8 cellular contexts compared by ENCODE assay signal in genomic region chr10:91194497-91195179, GRCh38. TPM values are rescaled to one million over a fixed set of nuclear protein-coding genes. Genes with fewer than 3 reads are reported as not detected.
DNase-seq lines count a peak whose midpoint lies in the region; ATAC-seq and TF ChIP-seq lines count a peak whose summit lies in the region.
"Had no signal": no experiment of that assay in that cellular context is flagged by ENCODE, and none has a peak within 500 bp of the region (broad histone marks: within the 10 kb centered on the region; RNA-seq: fewer than 3 reads in every experiment).

No MANE protein-coding gene starts in this region.

- no peaks in the 10 kb centered on the region for H3K27me3 ChIP-seq in IMR-90 (ENCODE audit: control insufficient read depth, insufficient read depth, low read length)
- no peaks in the 10 kb centered on the region for H3K27me3 ChIP-seq in esophagus squamous epithelium

- H3K9me1 ChIP-seq in IMR-90 (ENCODE audit: insufficient read depth, low read length) = peaks cover 19% of the 10 kb centered on the region

- intact Hi-C loops in IMR-90 (cut with micrococcal nuclease) (no loop called here), esophagus squamous epithelium (cut with DNase I) (no loop called here)

- H4K20me1 ChIP-seq in IMR-90 (ENCODE audit: insufficient read depth, low read length) = peaks cover 6% of the 10 kb centered on the region; the same call in 1 of the 2 replicates

- no peak overlapping the region for H2AK5ac ChIP-seq in IMR-90 (ENCODE audit: low read depth, low read length)

- H4K8ac ChIP-seq in IMR-90 (ENCODE audit: low read depth in 2 of 2, low read length in 2 of 2) = no peak overlapping the region

- no peak overlapping the region for H2AK9ac ChIP-seq in IMR-90 (replicated peaks; ENCODE audit: low read depth, low read length, poor library complexity)

- no peak overlapping the region for H2AFZ ChIP-seq in IMR-90 (replicated peaks; ENCODE audit: low read length, poor library complexity)

- no peak overlapping the region for H3K56ac ChIP-seq in IMR-90 (ENCODE audit: extremely low read depth, insufficient read depth, low read length)

- peaks cover 46 to 75% of the 10 kb centered on the region in 2 experiments for H3K79me1 ChIP-seq in IMR-90 (ENCODE audit: low read depth in 1 of 2, low read length in 2 of 2)

- no peak overlapping the region for H2BK20ac ChIP-seq in IMR-90 (ENCODE audit: low read depth, low read length)

- peaks cover 58 to 89% (median 71%) of the 10 kb centered on the region in 3 donors for H3K4me1 Mint-ChIP-seq in naive B cell

- no peak overlapping the region for H3K14ac ChIP-seq in IMR-90 (replicated peaks; ENCODE audit: low read depth, low read length)

- H3K4ac ChIP-seq in IMR-90 (ENCODE audit: low read depth, low read length) = no peak overlapping the region

- DNase-seq in EH (ENCODE audit: low read depth) (peak; percentile 74), IMR-90 (peak; percentile 81), amniotic epithelial cell (ENCODE audit: low read depth) (peak; percentile 93), naive B cell (no peak), globus pallidus (ENCODE audit: low spot score) (no peak), esophagus squamous epithelium (lab: John Stamatoyannopoulos, UW) (no peak)
- DNase-seq: NCI-H524 treated with DMSO at 0.1 percent for 48 hours had no signal

- peaks cover 4 to 13% of the 10 kb centered on the region in 2 donors for H3K36me3 Mint-ChIP-seq in naive B cell

- TF ChIP-seq CTCF in IMR-90 (conservative IDR thresholded peaks at IDR 0.05; ENCODE audit: low read depth, low read length) (no peak), esophagus squamous epithelium (IDR thresholded peaks at IDR 0.05) (no peak)

- H3K4me3 Mint-ChIP-seq in naive B cell = peak overlapping the region in 1 of 8 donors; percentile 2

- dilution Hi-C loops in IMR-90 (cut with HindIII; ENCODE audit: low sequenced_read_pairs, unreplicated experiment) = no loop called here

- in situ Hi-C loops in IMR-90 (cut with MboI; ENCODE audit: low sequenced_read_pairs) = no loop called here

- CTCF ChIA-PET in IMR-90 (lab: Yijun Ruan, JAX) = interaction anchor here (0.6 to 0.8 kb wide), 2 partner anchors 56 to 1422 kb away, joined by 3 to 5 read pairs; no protein-coding TSS in a partner anchor

- H3K27ac ChIP-seq in IMR-90 (ENCODE audit: insufficient read depth, low read length) = no peak overlapping the region
- no peak overlapping the region for H3K27ac ChIP-seq in esophagus squamous epithelium

- H3K9ac ChIP-seq in IMR-90 (ENCODE audit: low read depth, low read length) = no peak overlapping the region

- no peak overlapping the region for H2BK120ac ChIP-seq in IMR-90 (ENCODE audit: low read depth, low read length)

- POLR2A ChIA-PET in IMR-90 (lab: Charles Lee; ENCODE audit: unreplicated experiment) = no interaction called here

- ATAC-seq in IMR-90 (ENCODE audit: low read depth) (peak; percentile 58), naive B cell (ENCODE audit: low read depth in 2 of 2) (no peak), GM19023 (IDR thresholded peaks at IDR 0.05; ENCODE audit: unreplicated experiment) (no peak)

- BruUV-seq in IMR-90 (replicated peaks; lab: Mats Ljungman, UMichigan) = no TSS peak

- peak overlapping the region in 4 of 6 donors; percentile 6 to 76 (median 26) for H3K27ac Mint-ChIP-seq in naive B cell

- H2BK5ac ChIP-seq in IMR-90 (ENCODE audit: low read depth, low read length, poor library complexity, severe bottlenecking) = no peak overlapping the region

- no peak overlapping the region for H2BK15ac ChIP-seq in IMR-90 (ENCODE audit: low read depth, low read length)

- H3K9me3 ChIP-seq in IMR-90 (ENCODE audit: control insufficient read depth, insufficient read depth, low read length) (no peaks in the 10 kb centered on the region), esophagus squamous epithelium (no peaks in the 10 kb centered on the region)

- no peak overlapping the region for H3K18ac ChIP-seq in IMR-90 (ENCODE audit: low read depth, low read length)

- TF ChIP-seq POLR2A in IMR-90 (IDR thresholded peaks at IDR 0.05; ENCODE audit: low read depth, low read length) (no peak), esophagus squamous epithelium (IDR thresholded peaks at IDR 0.05) (no peak)

- H3K4me2 ChIP-seq in IMR-90 (ENCODE audit: low read depth, low read length) = no peak overlapping the region

- H3K4me3 ChIP-seq in IMR-90 (ENCODE audit: insufficient read depth, low read depth, low read length) (no peak overlapping the region), esophagus squamous epithelium (no peak overlapping the region)

- peaks cover 0 to 4% (median 0%) of the 10 kb centered on the region in 7 donors for H3K9me3 Mint-ChIP-seq in naive B cell

- TF ChIP-seq RAD21 in IMR-90 (IDR thresholded peaks at IDR 0.05; ENCODE audit: low read length) = no peak

- H3K27me3 Mint-ChIP-seq in naive B cell = no peaks in the 10 kb centered on the region

- H3K4me1 ChIP-seq in IMR-90 (ENCODE audit: control insufficient read depth, insufficient read depth, low read length) = peaks cover 23% of the 10 kb centered on the region
- peaks cover 0 to 53% (median 34%) of the 10 kb centered on the region in 3 donors for H3K4me1 ChIP-seq in esophagus squamous epithelium

- H3K36me3 ChIP-seq in IMR-90 (ENCODE audit: control insufficient read depth, insufficient read depth, low read length) = no peaks in the 10 kb centered on the region
- no peaks in the 10 kb centered on the region for H3K36me3 ChIP-seq in esophagus squamous epithelium

- H3K23ac ChIP-seq in IMR-90 (ENCODE audit: low read depth, low read length) = no peak overlapping the region

- 100% methylated on average over 1 of the region's 2 CpGs; no CpG with 5 or more reads in 1 of the 2 experiments for WGBS in IMR-90 (ENCODE audit: extremely low coverage in 2 of 2, insufficient read length in 1 of 2), 2 experiments
- 68 to 78% methylated on average over 2 of the region's 2 CpGs for WGBS in esophagus squamous epithelium, 2 donors

- no peak overlapping the region for H4K5ac ChIP-seq in IMR-90 (ENCODE audit: low read depth, low read length)

- no peak overlapping the region for H4K91ac ChIP-seq in IMR-90 (ENCODE audit: insufficient read depth, low read depth, low read length)

TF ChIP-seq in IMR-90, 13 proteins besides CTCF, POLR2A, EP300 and RAD21:
- peak; percentile 48 for TF ChIP-seq MAZ (IDR thresholded peaks at IDR 0.05; ENCODE audit: borderline replicate concordance, low read depth, low read length)
- no peak for TF ChIP-seq MXI1 (IDR thresholded peaks at IDR 0.05; ENCODE audit: borderline replicate concordance, low read depth, low read length)
- no peak for TF ChIP-seq SMC3 (IDR thresholded peaks at IDR 0.05; ENCODE audit: low read depth, low read length)
- no peak for TF ChIP-seq USF2 (IDR thresholded peaks at IDR 0.05; ENCODE audit: low read depth, low read length)
- no peak for TF ChIP-seq RCOR1 (IDR thresholded peaks at IDR 0.05; ENCODE audit: insufficient replicate concordance, low read length)
- peak; percentile 23; the same call in 1 of the 2 replicates for TF ChIP-seq MAFK (IDR thresholded peaks at IDR 0.05; ENCODE audit: low read depth, low read length)
- TF ChIP-seq, protein P1, sequence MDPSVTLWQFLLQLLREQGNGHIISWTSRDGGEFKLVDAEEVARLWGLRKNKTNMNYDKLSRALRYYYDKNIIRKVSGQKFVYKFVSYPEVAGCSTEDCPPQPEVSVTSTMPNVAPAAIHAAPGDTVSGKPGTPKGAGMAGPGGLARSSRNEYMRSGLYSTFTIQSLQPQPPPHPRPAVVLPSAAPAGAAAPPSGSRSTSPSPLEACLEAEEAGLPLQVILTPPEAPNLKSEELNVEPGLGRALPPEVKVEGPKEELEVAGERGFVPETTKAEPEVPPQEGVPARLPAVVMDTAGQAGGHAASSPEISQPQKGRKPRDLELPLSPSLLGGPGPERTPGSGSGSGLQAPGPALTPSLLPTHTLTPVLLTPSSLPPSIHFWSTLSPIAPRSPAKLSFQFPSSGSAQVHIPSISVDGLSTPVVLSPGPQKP (IDR thresholded peaks at IDR 0.05; ENCODE audit: borderline replicate concordance, low read depth, low read length) = no peak
- no peak for TF ChIP-seq CHD1 (IDR thresholded peaks at IDR 0.05; ENCODE audit: low read depth, low read length)
- TF ChIP-seq FOS (IDR thresholded peaks at IDR 0.05; ENCODE audit: low read depth, low read length) = peak; percentile 70
- no peak for TF ChIP-seq NFE2L2 (IDR thresholded peaks at IDR 0.05; ENCODE audit: low read depth, low read length)

RNA-seq across cellular contexts. Expression of gene PCGF5, which starts 25.8 kb away (rescaled TPM):
- total RNA-seq in IMR-90 (2012; rRNA removed) (18.1 and 31.9 TPM in 2 replicates), esophagus squamous epithelium (10 to 100 TPM; 17.3 to 39.3 (median 23.4) TPM)
- polyA plus RNA-seq in IMR-90 (2012; rRNA removed) (8.3 and 9.0 TPM in 2 replicates), naive B cell (ENCODE audit: low read depth in 6 of 6) (100 to 1,000 TPM in 4 of 6 donors, 10 to 100 TPM in 2; 87.8 to 137 (median 112) TPM)
- polyA plus RNA-seq in IMR-90 (2012; cell fraction: cytosol; rRNA removed) = 3.6 and 4.7 TPM in 2 replicates
- polyA plus RNA-seq in IMR-90 (2012; cell fraction: nucleus; rRNA removed; ENCODE audit: low replicate concordance) = 1.9 and 10.4 TPM in 2 replicates

Comparison
In these comparisons a context has a peak if more than half of its experiments do, and no peak if none do; other contexts are left out.
1. DNase-seq: peak in EH (single experiment), IMR-90 (single experiment) and amniotic epithelial cell (single experiment); none in naive B cell (single experiment), globus pallidus (single experiment) and esophagus squamous epithelium (single experiment).